In the genomic region with DNA sequence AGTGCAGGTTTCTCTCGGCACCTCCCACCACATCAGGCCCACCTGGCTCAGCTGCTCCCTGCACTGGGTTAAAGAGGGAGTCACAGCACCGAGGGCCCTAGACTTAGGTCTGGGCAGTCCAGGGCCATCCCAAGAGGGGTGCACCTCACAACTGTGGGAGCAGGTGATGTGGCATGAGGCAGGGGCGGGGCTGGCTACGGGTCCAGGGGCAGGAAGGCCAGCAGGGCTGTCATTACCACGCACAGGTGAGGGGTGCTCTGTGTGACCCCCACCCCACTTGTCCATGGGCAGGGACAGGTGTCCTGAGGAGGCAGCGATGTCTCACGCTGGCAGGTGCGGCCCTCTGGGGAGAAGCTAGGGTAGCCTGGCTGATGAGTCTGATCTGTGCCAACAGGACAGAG, we compare ENCODE assay signal across 21 cellular contexts. TPM values are rescaled to one million over a fixed set of nuclear protein-coding genes. Genes with fewer than 3 reads are reported as not detected.
DNase-seq lines count a peak whose midpoint lies in the region; ATAC-seq and TF ChIP-seq lines count a peak whose summit lies in the region.
"Had no signal": no experiment of that assay in that cellular context is flagged by ENCODE, and none has a peak within 500 bp of the region (broad histone marks: within the 10 kb centered on the region; RNA-seq: fewer than 3 reads in every experiment).

No MANE protein-coding gene starts in this region.

- intact Hi-C loops in right cardiac atrium (cut with DNase I) (loop anchor here in 1 of 4 donors (10.0 kb wide), 1 partner anchor 111 kb away; no protein-coding TSS in a partner anchor), posterior vena cava (cut with DNase I) (loop anchor here in 1 of 2 donors (10.0 kb wide), 1 partner anchor 261 kb away; no protein-coding TSS in a partner anchor), thyroid gland (cut with DNase I) (loop anchor here (10.0 kb wide), 1 partner anchor 111 kb away; no protein-coding TSS in a partner anchor)

- no peak overlapping the region for H3K4me2 ChIP-seq in Loucy (ENCODE audit: low read depth, low read length, poor library complexity, severe bottlenecking)

- H3K9me2 ChIP-seq in Loucy (replicated peaks; ENCODE audit: low read depth, low read length) = no peaks in the 10 kb centered on the region

- WGBS in right cardiac atrium = 77% methylated on average over 8 of the region's 8 CpGs
- WGBS in thyroid gland, 2 donors = 78 to 93% methylated on average over 2 to 4 of the region's 8 CpGs

- TF ChIP-seq CTCF in Loucy (conservative IDR thresholded peaks at IDR 0.05; ENCODE audit: low read length) (0 out of 2 replicates have a peak, but pooled peaks have one; percentile 27), thyroid gland (IDR thresholded peaks at IDR 0.05) (no peak)

- H3K9me3 ChIP-seq in Loucy (ENCODE audit: insufficient read depth, low read depth, low read length) (no peaks in the 10 kb centered on the region), right cardiac atrium (ENCODE audit: control insufficient read depth, low read length) (no peaks in the 10 kb centered on the region), thyroid gland (no peaks in the 10 kb centered on the region)
- H3K9me3 ChIP-seq: pancreas, suprapubic skin had no signal

- no peak for TF ChIP-seq POLR2A in thyroid gland (IDR thresholded peaks at IDR 0.05)

- no peak overlapping the region for H3K9ac ChIP-seq in Loucy (ENCODE audit: low read depth, low read length, poor library complexity, severe bottlenecking)

- H3K79me2 ChIP-seq in Loucy (ENCODE audit: insufficient read depth, low read length) = no peaks in the 10 kb centered on the region

- H2AFZ ChIP-seq in Loucy (ENCODE audit: low read length) = no peak overlapping the region

- no peaks in the 10 kb centered on the region for H3K36me3 ChIP-seq in Loucy (ENCODE audit: insufficient read depth, low read length)
- H3K36me3 ChIP-seq in thyroid gland = no peaks in the 10 kb centered on the region
- H3K36me3 ChIP-seq: pancreas, suprapubic skin had no signal

- H3K4me1 ChIP-seq in Loucy (ENCODE audit: insufficient read depth, low read length, poor library complexity, severe bottlenecking) = no peaks in the 10 kb centered on the region
- H3K4me1 ChIP-seq in right cardiac atrium (ENCODE audit: control insufficient read depth, insufficient read depth, low read length) = no peaks in the 10 kb centered on the region
- no peaks in the 10 kb centered on the region for H3K4me1 ChIP-seq in thyroid gland
- H3K4me1 ChIP-seq: pancreas had no signal

- H3K27ac ChIP-seq in right cardiac atrium (ENCODE audit: low read length) (no peak overlapping the region), thyroid gland (no peak overlapping the region)
- H3K27ac ChIP-seq: pancreas, SK-N-MC, suprapubic skin had no signal

- H4K20me1 ChIP-seq in Loucy (ENCODE audit: insufficient read depth, low read length, poor library complexity, severe bottlenecking) = no peaks in the 10 kb centered on the region

- DNase-seq in activated CD4-positive, CD25-positive, alpha-beta regulatory T cell treated with anti-CD3 and anti-CD28 coated beads, Interleukin-2, amount 50 U/mL, for 72 hours = peak; percentile 17
- peak in 2 of 3 donors; percentile 28 to 41 for DNase-seq in right cardiac atrium
- peak; percentile 63 for DNase-seq in posterior vena cava (ENCODE audit: low spot score)
- DNase-seq in effector CD8-positive, alpha-beta T cell (lab: John Stamatoyannopoulos, UW) = no peak
- DNase-seq in thyroid gland = no peak
- DNase-seq in EL = no peak
- DNase-seq: activated CD8-positive, alpha-beta memory T cell treated with anti-CD3 and anti-CD28 coated beads for 24 hours; activated gamma-delta T cell; activated naive CD8-positive, alpha-beta T cell treated with anti-CD3 and anti-CD28 coated beads, Interleukin-2, amount 50 U/mL, for 24 hours; activated T-cell treated with anti-CD3 and anti-CD28 coated beads, Interleukin-2, amount 50 U/mL, for 1 hour; AML-193; hippocampal formation; NCI-H1694; NCI-H524 treated with DMSO at 0.1 percent for 48 hours; stimulated activated CD4-positive, alpha-beta T cell treated with anti-CD3 and anti-CD28 coated beads, Interleukin-15, amount 100 ng/mL, for 24 hours; stimulated activated naive CD4-positive, alpha-beta T cell had no signal

- H3K4me3 ChIP-seq in Loucy (ENCODE audit: low read length, poor library complexity, severe bottlenecking) = no peak overlapping the region
- H3K4me3 ChIP-seq in right cardiac atrium (ENCODE audit: low read length) = no peak overlapping the region
- H3K4me3 ChIP-seq in thyroid gland (replicated peaks in 1 of 3) = no peak overlapping the region
- H3K4me3 ChIP-seq: pancreas, SK-N-MC, suprapubic skin had no signal

- no peaks in the 10 kb centered on the region for H3F3A ChIP-seq in Loucy (ENCODE audit: low read depth)

- ATAC-seq in activated CD4-positive, CD25-positive, alpha-beta regulatory T cell treated with anti-CD3 and anti-CD28 coated beads, Interleukin-2, amount 50 U/mL, for 24 hours = no peak
- no peak for ATAC-seq in right cardiac atrium
- ATAC-seq: activated naive CD8-positive, alpha-beta T cell treated with anti-CD3 and anti-CD28 coated beads, Interleukin-2, amount 50 U/mL, for 24 hours; pancreas had no signal

- H3K27me3 ChIP-seq in Loucy (ENCODE audit: insufficient read depth, low read length, poor library complexity, severe bottlenecking) (no peaks in the 10 kb centered on the region), right cardiac atrium (ENCODE audit: control insufficient read depth, insufficient read depth) (no peaks in the 10 kb centered on the region), thyroid gland (no peaks in the 10 kb centered on the region)

RNA-seq across cellular contexts. Expression of gene DPYSL4, which starts 40.5 kb away (rescaled TPM):
- 10 to 100 TPM in 1 of 4 donors, 1 to 10 TPM in 3; 1.9 to 13.8 (median 5.6) TPM for total RNA-seq in right cardiac atrium
- polyA plus RNA-seq in right cardiac atrium = 11.0 TPM
- total RNA-seq in posterior vena cava = 1 to 10 TPM; 1.4 to 2.1 TPM
- 1 to 10 TPM in 1 of 4 donors, under 1 TPM in 3; 0.54 to 1.5 (median 0.81) TPM for total RNA-seq in thyroid gland

Comparison
In these comparisons a context has a peak if more than half of its experiments do, and no peak if none do; other contexts are left out.
1. DNase-seq: peak in activated CD4-positive, CD25-positive, alpha-beta regulatory T cell treated with anti-CD3 and anti-CD28 coated beads, Interleukin-2, amount 50 U/mL, for 72 hours (single experiment), right cardiac atrium (2 of 3) and posterior vena cava (single experiment); none in effector CD8-positive, alpha-beta T cell (single experiment), thyroid gland (0 of 2) and EL (single experiment).